In genomic region chr20:18566892-18567738, GRCh38 we compare ENCODE assay signal across 1 cellular context.
TF ChIP-seq lines count a peak whose summit lies in the region.

A gene with protein sequence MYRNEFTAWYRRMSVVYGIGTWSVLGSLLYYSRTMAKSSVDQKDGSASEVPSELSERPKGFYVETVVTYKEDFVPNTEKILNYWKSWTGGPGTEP (plus strand): TSS chr20:18567432. CDS start chr20:18567479, 47 bp downstream.

TF ChIP-seq in H1, 55 proteins besides CTCF, POLR2A, EP300 and RAD21 (continued from another document):
- TF ChIP-seq CHD7 (IDR thresholded peaks at IDR 0.05; ENCODE audit: insufficient replicate concordance, low read length) (no peak), TAF1 (IDR thresholded peaks at IDR 0.05; ENCODE audit: low read depth, low read length) (peak; percentile 80), JUND (IDR thresholded peaks at IDR 0.05; ENCODE audit: low read length) (no peak), RFX5 (IDR thresholded peaks at IDR 0.05; ENCODE audit: borderline replicate concordance, low read depth, low read length) (no peak), SP4 (IDR thresholded peaks at IDR 0.05; ENCODE audit: low read length) (no peak), SIRT6 (IDR thresholded peaks at IDR 0.05; ENCODE audit: low read length) (no peak), PHF8 (conservative IDR thresholded peaks at IDR 0.05; ENCODE audit: low read depth, low read length) (peak; percentile 82), GTF2F1 (IDR thresholded peaks at IDR 0.05; ENCODE audit: borderline replicate concordance, low read depth, low read length) (no peak), SP1 (IDR thresholded peaks at IDR 0.05; ENCODE audit: low read depth, low read length) (0 out of 2 replicates have a peak, but pooled peaks have one; percentile 11), SUZ12 (IDR thresholded peaks at IDR 0.05; ENCODE audit: low read length) (no peak), ASH2L (IDR thresholded peaks at IDR 0.05; ENCODE audit: low read length) (peak; percentile 95), TCF12 (IDR thresholded peaks at IDR 0.05; ENCODE audit: low read depth, low read length) (no peak), NRF1 (IDR thresholded peaks at IDR 0.05; ENCODE audit: low read depth, low read length) (no peak), YY1 (IDR thresholded peaks at IDR 0.05; ENCODE audit: low read depth, low read length) (peak; percentile 64; the same call in 1 of the 2 replicates), MAFK (IDR thresholded peaks at IDR 0.05; ENCODE audit: low read depth, low read length) (no peak), CBX8 (IDR thresholded peaks at IDR 0.05; ENCODE audit: borderline replicate concordance, low read depth, low read length) (no peak), TAF7 (optimal IDR thresholded peaks at IDR 0.05; ENCODE audit: borderline replicate concordance, low read depth, low read length) (no peak), CHD1 (IDR thresholded peaks at IDR 0.05; ENCODE audit: low read depth, low read length) (no peak), RXRA (IDR thresholded peaks at IDR 0.05; ENCODE audit: insufficient read depth, low read depth, low read length) (no peak), SIN3A (conservative IDR thresholded peaks at IDR 0.05 in 1 of 2, IDR thresholded peaks at IDR 0.05 in 1 of 2; ENCODE audit: low read depth in 1 of 2, low read length in 2 of 2) (peak; percentile 64 to 81; a peak in 2 of 4 replicates), EZH2 (IDR thresholded peaks at IDR 0.05; ENCODE audit: low read depth, low read length, severe bottlenecking) (no peak), TEAD4 (IDR thresholded peaks at IDR 0.05; ENCODE audit: low read depth, low read length) (no peak), BACH1 (IDR thresholded peaks at IDR 0.05; ENCODE audit: low read length) (no peak), FOSL1 (IDR thresholded peaks at IDR 0.05; ENCODE audit: insufficient read depth, low read depth, low read length) (no peak), CREB1 (IDR thresholded peaks at IDR 0.05) (peak; percentile 48; the same call in 1 of the 2 replicates), JUN (IDR thresholded peaks at IDR 0.05; ENCODE audit: low read depth, low read length) (no peak), EGR1 (IDR thresholded peaks at IDR 0.05; ENCODE audit: borderline replicate concordance, low read depth, low read length) (no peak), BCL11A (IDR thresholded peaks at IDR 0.05; ENCODE audit: low read depth in 2 of 2, low read length in 2 of 2) (no peak), TBP (IDR thresholded peaks at IDR 0.05; ENCODE audit: low read depth, low read length) (no peak; the same call in 1 of the 2 replicates), USF2 (IDR thresholded peaks at IDR 0.05; ENCODE audit: low read length) (peak; percentile 80), KDM5A (IDR thresholded peaks at IDR 0.05; ENCODE audit: low read length) (peak; percentile 23; the same call in 1 of the 2 replicates), HDAC2 (IDR thresholded peaks at IDR 0.05; ENCODE audit: borderline replicate concordance in 1 of 2, low read depth in 2 of 2, low read length in 2 of 2) (no peak), HDAC6 (IDR thresholded peaks at IDR 0.05; ENCODE audit: low read depth, low read length) (no peak), ZNF274 (IDR thresholded peaks at IDR 0.05; ENCODE audit: borderline replicate concordance, extremely low read depth, low read length) (no peak), SRF (IDR thresholded peaks at IDR 0.05; ENCODE audit: low read depth, low read length) (no peak), MAX (IDR thresholded peaks at IDR 0.05) (peak; percentile 74; the same call in 1 of the 2 replicates), SIX5 (IDR thresholded peaks at IDR 0.05; ENCODE audit: low read depth, low read length) (no peak), NANOG (IDR thresholded peaks at IDR 0.05; ENCODE audit: insufficient read depth, low read depth, low read length, poor library complexity, severe bottlenecking) (no peak), SP2 (IDR thresholded peaks at IDR 0.05; ENCODE audit: low read length) (no peak), GABPA (IDR thresholded peaks at IDR 0.05; ENCODE audit: borderline replicate concordance, insufficient read depth, low read length) (peak; percentile 97), KDM4A (IDR thresholded peaks at IDR 0.05; ENCODE audit: low read depth, low read length, severe bottlenecking) (peak; percentile 17), POLR2AphosphoS5 (IDR thresholded peaks at IDR 0.05; ENCODE audit: low read depth, low read length) (peak; percentile 92), RNF2 (IDR thresholded peaks at IDR 0.05; ENCODE audit: borderline replicate concordance, low read depth, low read length, missing control alignments, poor library complexity, severe bottlenecking) (no peak), RBBP5 (IDR thresholded peaks at IDR 0.05; ENCODE audit: borderline replicate concordance, low read depth, low read length) (peak; percentile 92), CHD2 (IDR thresholded peaks at IDR 0.05; ENCODE audit: low read length) (no peak; the same call in 1 of the 2 replicates), BRCA1 (IDR thresholded peaks at IDR 0.05; ENCODE audit: low read depth, low read length) (no peak), CTBP2 (IDR thresholded peaks at IDR 0.05; ENCODE audit: borderline replicate concordance, insufficient read depth, insufficient read length, low read length) (no peak), CBX5 (IDR thresholded peaks at IDR 0.05; ENCODE audit: low read depth, low read length) (no peak), KDM1A (IDR thresholded peaks at IDR 0.05; ENCODE audit: borderline replicate concordance, low read length) (no peak), SAP30 (IDR thresholded peaks at IDR 0.05; ENCODE audit: insufficient read depth, insufficient replicate concordance, low read length) (no peak), POU5F1 (IDR thresholded peaks at IDR 0.05; ENCODE audit: low read depth, low read length) (no peak)
- TF ChIP-seq, protein P1, sequence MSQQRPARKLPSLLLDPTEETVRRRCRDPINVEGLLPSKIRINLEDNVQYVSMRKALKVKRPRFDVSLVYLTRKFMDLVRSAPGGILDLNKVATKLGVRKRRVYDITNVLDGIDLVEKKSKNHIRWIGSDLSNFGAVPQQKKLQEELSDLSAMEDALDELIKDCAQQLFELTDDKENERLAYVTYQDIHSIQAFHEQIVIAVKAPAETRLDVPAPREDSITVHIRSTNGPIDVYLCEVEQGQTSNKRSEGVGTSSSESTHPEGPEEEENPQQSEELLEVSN (IDR thresholded peaks at IDR 0.05) = peak; percentile 81
- TF ChIP-seq, protein P2, sequence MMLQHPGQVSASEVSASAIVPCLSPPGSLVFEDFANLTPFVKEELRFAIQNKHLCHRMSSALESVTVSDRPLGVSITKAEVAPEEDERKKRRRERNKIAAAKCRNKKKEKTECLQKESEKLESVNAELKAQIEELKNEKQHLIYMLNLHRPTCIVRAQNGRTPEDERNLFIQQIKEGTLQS (IDR thresholded peaks at IDR 0.05; ENCODE audit: insufficient read depth, low read depth, low read length) = peak; percentile 24; the same call in 1 of the 2 replicates
- TF ChIP-seq, protein P3, sequence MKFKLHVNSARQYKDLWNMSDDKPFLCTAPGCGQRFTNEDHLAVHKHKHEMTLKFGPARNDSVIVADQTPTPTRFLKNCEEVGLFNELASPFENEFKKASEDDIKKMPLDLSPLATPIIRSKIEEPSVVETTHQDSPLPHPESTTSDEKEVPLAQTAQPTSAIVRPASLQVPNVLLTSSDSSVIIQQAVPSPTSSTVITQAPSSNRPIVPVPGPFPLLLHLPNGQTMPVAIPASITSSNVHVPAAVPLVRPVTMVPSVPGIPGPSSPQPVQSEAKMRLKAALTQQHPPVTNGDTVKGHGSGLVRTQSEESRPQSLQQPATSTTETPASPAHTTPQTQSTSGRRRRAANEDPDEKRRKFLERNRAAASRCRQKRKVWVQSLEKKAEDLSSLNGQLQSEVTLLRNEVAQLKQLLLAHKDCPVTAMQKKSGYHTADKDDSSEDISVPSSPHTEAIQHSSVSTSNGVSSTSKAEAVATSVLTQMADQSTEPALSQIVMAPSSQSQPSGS (IDR thresholded peaks at IDR 0.05; ENCODE audit: low read length) = no peak
